In the genomic region with DNA sequence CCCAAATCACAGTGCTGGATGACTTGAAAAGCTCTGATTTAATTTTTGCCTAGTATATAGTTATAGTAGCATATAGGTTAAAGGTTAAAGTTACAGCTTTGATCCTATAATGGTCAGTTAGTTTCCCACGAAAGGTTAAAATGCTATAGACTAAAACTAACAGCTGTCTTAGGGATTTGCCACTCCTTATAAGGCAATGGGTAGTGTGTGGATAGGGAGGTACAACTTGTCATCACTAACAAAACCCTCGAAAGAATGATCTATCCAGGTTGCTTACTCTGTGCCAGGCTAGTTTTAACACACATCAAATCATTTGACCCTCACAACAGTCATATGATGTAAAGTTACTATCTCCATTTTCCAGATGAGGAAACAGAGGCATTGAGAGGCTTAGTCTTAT, we compare ENCODE assay signal across 19 cellular contexts. TPM values are rescaled to one million over a fixed set of nuclear protein-coding genes. Genes with fewer than 3 reads are reported as not detected.
DNase-seq lines count a peak whose midpoint lies in the region; ATAC-seq, FAIRE-seq and TF ChIP-seq lines count a peak whose summit lies in the region.
"Had no signal": no experiment of that assay in that cellular context is flagged by ENCODE, and none has a peak within 500 bp of the region (broad histone marks: within the 10 kb centered on the region; RNA-seq: fewer than 3 reads in every experiment).

No MANE protein-coding gene starts in this region.

- no peak overlapping the region for H2BK15ac ChIP-seq in IMR-90 (ENCODE audit: low read depth, low read length)

- no peak overlapping the region for H2BK20ac ChIP-seq in IMR-90 (ENCODE audit: low read depth, low read length)

- no peak overlapping the region for H4K8ac ChIP-seq in IMR-90 (ENCODE audit: low read depth in 2 of 2, low read length in 2 of 2)

- TF ChIP-seq POLR2A in IMR-90 (IDR thresholded peaks at IDR 0.05; ENCODE audit: low read depth, low read length): no peak
- TF ChIP-seq POLR2A in K562 (conservative IDR thresholded peaks at IDR 0.05): no peak

- POLR2A ChIA-PET in IMR-90 (lab: Charles Lee; ENCODE audit: unreplicated experiment) (no interaction called here), K562 (lab: Yijun Ruan, JAX) (interaction anchor here (1.4 kb wide), 1 partner anchor 9 kb away, joined by 10 read pairs; no protein-coding TSS in a partner anchor)

- no peak overlapping the region for H3K14ac ChIP-seq in IMR-90 (replicated peaks; ENCODE audit: low read depth, low read length)

- H3K9me1 ChIP-seq in IMR-90 (ENCODE audit: insufficient read depth, low read length) (peaks cover 10% of the 10 kb centered on the region), K562 (ENCODE audit: control insufficient read depth, insufficient read depth, low read length) (no peaks in the 10 kb centered on the region)

- no peak overlapping the region for H3K18ac ChIP-seq in IMR-90 (ENCODE audit: low read depth, low read length)

- DNase-seq in IMR-90: no peak
- no peak for DNase-seq in K562 (ENCODE audit: extremely low read depth in 1 of 4, low spot score in 3 of 4)
- DNase-seq in lower lobe of right lung: no peak
- DNase-seq in kidney tubule cell (ENCODE audit: low spot score): no peak
- no peak for DNase-seq in T1000 (lab: John Stamatoyannopoulos, UW)
- no peak for DNase-seq in left ventricle myocardium inferior
- DNase-seq in effector CD8-positive, alpha-beta T cell (lab: John Stamatoyannopoulos, UW): no peak
- DNase-seq: CD4-positive, alpha-beta T cell; DND-41; GF-D8; NCI-H146; NCI-H226; NCI-H526; NK-92 treated with Interleukin-12 subunit alpha and Interleukin-12 subunit beta, amount 100 ng/mL, for 24 hours; Right ventricle myocardium superior had no signal

- H3K79me1 ChIP-seq in IMR-90 (ENCODE audit: low read depth in 1 of 2, low read length in 2 of 2): peaks cover 28 to 78% of the 10 kb centered on the region in 2 experiments

- CTCF ChIA-PET in IMR-90 (lab: Yijun Ruan, JAX) (interaction anchor here (1.9 kb wide), 1 partner anchor 10 kb away, joined by 7 read pairs; no protein-coding TSS in a partner anchor), K562 (lab: Yijun Ruan, JAX; ENCODE audit: low intra/inter-chr PET ratio) (no interaction called here)

- H4K20me1 ChIP-seq in BLaER1 (peaks cover 100% of the 10 kb centered on the region), IMR-90 (ENCODE audit: insufficient read depth, low read length) (peaks cover 72% of the 10 kb centered on the region), K562 (replicated peaks; ENCODE audit: control insufficient read depth, insufficient read depth, low read length) (peaks cover 43% of the 10 kb centered on the region)

- BruUV-seq in IMR-90 (replicated peaks; lab: Mats Ljungman, UMichigan) (TSS peak; percentile 37), K562 (replicated peaks; lab: Mats Ljungman, UMichigan) (TSS peak; percentile 16)

- TF ChIP-seq EP300 in K562 (IDR thresholded peaks at IDR 0.05; ENCODE audit: low read length): no peak

- H2BK120ac ChIP-seq in IMR-90 (ENCODE audit: low read depth, low read length): no peak overlapping the region

- TF ChIP-seq CTCF in IMR-90 (conservative IDR thresholded peaks at IDR 0.05; ENCODE audit: low read depth, low read length) (no peak), K562 (IDR thresholded peaks at IDR 0.05 in 2 of 3, conservative IDR thresholded peaks at IDR 0.05 in 1 of 3; ENCODE audit: insufficient read depth in 2 of 3, low read depth in 1 of 3, low read length in 3 of 3) (no peak), lower lobe of right lung (IDR thresholded peaks at IDR 0.05) (no peak), left ventricle myocardium inferior (IDR thresholded peaks at IDR 0.05; ENCODE audit: borderline replicate concordance) (no peak)

- H3K27ac ChIP-seq in BLaER1 (no peak overlapping the region), IMR-90 (ENCODE audit: insufficient read depth, low read length) (no peak overlapping the region), K562 (ENCODE audit: extremely low read depth, low read depth, low read length) (no peak overlapping the region), lower lobe of right lung (peak overlapping the region; percentile 62), left ventricle myocardium inferior (replicated peaks) (no peak overlapping the region)

- FAIRE-seq in K562 (lab: Jason Lieb, UNC): no peak
- FAIRE-seq: A204.1, H54 had no signal

- H2AK5ac ChIP-seq in IMR-90 (ENCODE audit: low read depth, low read length): no peak overlapping the region

- no peak for ATAC-seq in IMR-90 (ENCODE audit: low read depth)
- no peak for ATAC-seq in K562
- ATAC-seq in lower lobe of right lung: no peak
- ATAC-seq: SK-N-SH treated with all-trans-retinoic acid at 6 μM for 48 hours had no signal

- H3K9ac ChIP-seq in BLaER1: no peak overlapping the region
- H3K9ac ChIP-seq in IMR-90 (ENCODE audit: low read depth, low read length): no peak overlapping the region
- no peak overlapping the region for H3K9ac ChIP-seq in K562 (ENCODE audit: insufficient read depth in 1 of 2, low read depth in 2 of 2, low read length in 2 of 2)

- in situ Hi-C loops in IMR-90 (cut with MboI; ENCODE audit: low sequenced_read_pairs): no loop called here
- in situ Hi-C loops in K562 (cut with MboI): no loop called here

- H3K56ac ChIP-seq in IMR-90 (ENCODE audit: extremely low read depth, insufficient read depth, low read length): no peak overlapping the region

- H3K4me1 ChIP-seq in BLaER1 (peaks cover 97% of the 10 kb centered on the region), IMR-90 (ENCODE audit: control insufficient read depth, insufficient read depth, low read length) (peaks cover 8% of the 10 kb centered on the region), K562 (replicated peaks in 1 of 2; ENCODE audit: control insufficient read depth in 2 of 2, insufficient read depth in 2 of 2, low read length in 2 of 2) (peaks cover 4 to 5% of the 10 kb centered on the region in 2 experiments; a peak in 3 of 5 replicates), lower lobe of right lung (peaks cover 46% of the 10 kb centered on the region), left ventricle myocardium inferior (peaks cover 38% of the 10 kb centered on the region)

- intact Hi-C loops in IMR-90 (cut with micrococcal nuclease): no loop called here
- intact Hi-C loops in K562 (cut with micrococcal nuclease): no loop called here
- intact Hi-C loops in lower lobe of right lung (cut with DNase I): no loop called here
- intact Hi-C loops in left ventricle myocardium inferior (cut with micrococcal nuclease): no loop called here

- H2AFZ ChIP-seq in IMR-90 (replicated peaks; ENCODE audit: low read length, poor library complexity) (no peak overlapping the region), K562 (ENCODE audit: low read depth, low read length) (no peak overlapping the region)

- H3K4me3 ChIP-seq in BLaER1 (no peak overlapping the region), IMR-90 (ENCODE audit: insufficient read depth, low read depth, low read length) (no peak overlapping the region), K562 (no peak overlapping the region), lower lobe of right lung (no peak overlapping the region), left ventricle myocardium inferior (no peak overlapping the region)

- no peak overlapping the region for H3K4ac ChIP-seq in IMR-90 (ENCODE audit: low read depth, low read length)

- H4K91ac ChIP-seq in IMR-90 (ENCODE audit: insufficient read depth, low read depth, low read length): no peak overlapping the region

- H3K4me2 ChIP-seq in BLaER1: peak overlapping the region; percentile 81
- no peak overlapping the region for H3K4me2 ChIP-seq in IMR-90 (ENCODE audit: low read depth, low read length)
- no peak overlapping the region for H3K4me2 ChIP-seq in K562 (ENCODE audit: insufficient read depth, low read length)

- H3K36me3 ChIP-seq in BLaER1 (peaks cover 32% of the 10 kb centered on the region), IMR-90 (ENCODE audit: control insufficient read depth, insufficient read depth, low read length) (peaks cover 2% of the 10 kb centered on the region; the same call in 1 of the 2 replicates), K562 (ENCODE audit: control insufficient read depth, insufficient read depth, low read length) (peaks cover 32% of the 10 kb centered on the region; the same call in 2 of the 3 replicates), lower lobe of right lung (no peaks in the 10 kb centered on the region), left ventricle myocardium inferior (no peaks in the 10 kb centered on the region)

- no peak overlapping the region for H2AK9ac ChIP-seq in IMR-90 (replicated peaks; ENCODE audit: low read depth, low read length, poor library complexity)

- H3K27me3 ChIP-seq in BLaER1 (no peaks in the 10 kb centered on the region), IMR-90 (ENCODE audit: control insufficient read depth, insufficient read depth, low read length) (no peaks in the 10 kb centered on the region), K562 (ENCODE audit: control insufficient read depth in 2 of 2, insufficient read depth in 2 of 2, low read length in 2 of 2) (no peaks in the 10 kb centered on the region), lower lobe of right lung (ENCODE audit: low read depth) (no peaks in the 10 kb centered on the region), left ventricle myocardium inferior (ENCODE audit: low read depth) (no peaks in the 10 kb centered on the region)

- no peaks in the 10 kb centered on the region for H3K9me3 ChIP-seq in BLaER1
- H3K9me3 ChIP-seq in IMR-90 (ENCODE audit: control insufficient read depth, insufficient read depth, low read length): no peaks in the 10 kb centered on the region
- H3K9me3 ChIP-seq in K562 (replicated peaks; ENCODE audit: control insufficient read depth, insufficient read depth, low read depth, low read length): no peaks in the 10 kb centered on the region
- no peaks in the 10 kb centered on the region for H3K9me3 ChIP-seq in lower lobe of right lung
- H3K9me3 ChIP-seq in left ventricle myocardium inferior (replicated peaks): no peaks in the 10 kb centered on the region

- no peak overlapping the region for H2BK5ac ChIP-seq in IMR-90 (ENCODE audit: low read depth, low read length, poor library complexity, severe bottlenecking)

- TF ChIP-seq RAD21 in IMR-90 (IDR thresholded peaks at IDR 0.05; ENCODE audit: low read length) (no peak), K562 (CRISPR knock-in tag; conservative IDR thresholded peaks at IDR 0.05 in 1 of 2, IDR thresholded peaks at IDR 0.05 in 1 of 2) (no peak)

- no CpG with 5 or more reads among the region's 2 CpGs for WGBS in IMR-90 (ENCODE audit: extremely low coverage in 2 of 2, insufficient read length in 1 of 2), 2 experiments
- WGBS in K562 (ENCODE audit: insufficient coverage, low coverage, missing lambda C conversion rate): 56% methylated on average over 2 of the region's 2 CpGs

- no peak overlapping the region for H3K23ac ChIP-seq in IMR-90 (ENCODE audit: low read depth, low read length)

- H4K5ac ChIP-seq in IMR-90 (ENCODE audit: low read depth, low read length): no peak overlapping the region

- dilution Hi-C loops in IMR-90 (cut with HindIII; ENCODE audit: low sequenced_read_pairs, unreplicated experiment): no loop called here

- H3K79me2 ChIP-seq in K562 (ENCODE audit: control insufficient read depth, insufficient read depth, low read length): peaks cover 93% of the 10 kb centered on the region

RNA-seq across cellular contexts. Expression of gene RCOR1, which starts 11.7 kb away (rescaled TPM):
- total RNA-seq in IMR-90 (2012; rRNA removed) (9.0 and 11.4 TPM in 2 replicates), K562 (2014; rRNA removed) (12.8 and 14.5 TPM in 2 replicates), K562 (2014; rRNA removed; fragmentation: Illumina TruSeq; extraction: Trizol) (28.4 and 34.6 TPM in 2 replicates), K562 (2015; rRNA removed; fragmentation: Illumina TruSeq; extraction: Trizol) (20.9 and 21.6 TPM in 2 replicates), K562 (2021) (39.9 and 47.9 TPM in 2 replicates), lower lobe of right lung (53.6 TPM), left ventricle myocardium inferior (11.0 TPM)
- polyA plus RNA-seq in IMR-90 (2012; rRNA removed) (8.8 and 11.2 TPM in 2 replicates), K562 (2011; rRNA removed) (28.7 and 29.3 TPM in 2 replicates), K562 (2014; fragmentation: Illumina TruSeq; extraction: Trizol) (35.3 and 35.6 TPM in 2 replicates), K562 (2014; fragmentation: Nextera tagmentation; extraction: Ambion mirVana) (10 to 100 TPM in 1 of 2 experiments, 1 to 10 TPM in 1; 8.5 to 10.9 TPM), K562 (2014; rRNA removed) (16.9 and 19.1 TPM in 2 replicates)
- 4.6 and 5.3 TPM in 2 replicates for polyA plus RNA-seq in IMR-90 (2012; cell fraction: cytosol; rRNA removed)
- polyA plus RNA-seq in IMR-90 (2012; cell fraction: nucleus; rRNA removed; ENCODE audit: low replicate concordance): 5.2 and 18.9 TPM in 2 replicates
- 52.9 and 97.1 TPM in 2 replicates for total RNA-seq in K562 (2011; cell fraction: chromatin; rRNA removed; ENCODE audit: low replicate concordance)
- total RNA-seq in K562 (2011; cell fraction: nucleolus; rRNA removed): 37.2 and 37.4 TPM in 2 replicates
- total RNA-seq in K562 (2011; cell fraction: nucleoplasm; rRNA removed): 55.9 and 83.7 TPM in 2 replicates
- 14.3 and 23.5 TPM in 2 replicates for polyA plus RNA-seq in K562 (2011; cell fraction: cytosol; rRNA removed)
- 28.5 and 38.9 TPM in 2 replicates for polyA plus RNA-seq in K562 (2011; cell fraction: nucleus; rRNA removed)
- polyA plus RNA-seq in K562 (2012): 21.9 and 22.8 TPM in 2 replicates
- polyA minus RNA-seq in K562 (2011; rRNA and poly(A)+ RNA removed): 34.1 and 35.8 TPM in 2 replicates
- 22.5 and 26.1 TPM in 2 replicates for polyA minus RNA-seq in K562 (2011; cell fraction: cytosol; rRNA and poly(A)+ RNA removed)
- polyA minus RNA-seq in K562 (2011; cell fraction: nucleus; rRNA and poly(A)+ RNA removed): 12.4 and 24.8 TPM in 2 replicates
